In genomic region chr3:43289401-43289800, GRCh38 we compare ENCODE assay signal across 8 cellular contexts. TPM values are rescaled to one million over a fixed set of nuclear protein-coding genes. Genes with fewer than 3 reads are reported as not detected.
DNase-seq lines count a peak whose midpoint lies in the region; ATAC-seq and TF ChIP-seq lines count a peak whose summit lies in the region.

No MANE protein-coding gene starts in this region.

- H3K36me3 Mint-ChIP-seq in CD8-positive, alpha-beta memory T cell: peaks cover 6 to 61% (median 19%) of the 10 kb centered on the region in 3 donors
- H3K36me3 Mint-ChIP-seq in progenitor cell of endocrine pancreas (ENCODE audit: insufficient read depth): peaks cover 3% of the 10 kb centered on the region
- H3K36me3 Mint-ChIP-seq in GM23338 (ENCODE audit: low read depth): no peaks in the 10 kb centered on the region

- H3K79me2 ChIP-seq in GM23338 (replicated peaks; ENCODE audit: insufficient read depth): peaks cover 74% of the 10 kb centered on the region

- H2AFZ ChIP-seq in GM23338: no peak overlapping the region

- H3K27ac Mint-ChIP-seq in CD8-positive, alpha-beta memory T cell: peak overlapping the region; percentile 73 to 99 (median 98)
- H3K27ac Mint-ChIP-seq in progenitor cell of endocrine pancreas: peak overlapping the region; percentile 42
- no peak overlapping the region for H3K27ac Mint-ChIP-seq in GM23338

- TF ChIP-seq POLR2A in esophagus squamous epithelium (IDR thresholded peaks at IDR 0.05): no peak

- H3K9me2 ChIP-seq in GM23338 (ENCODE audit: insufficient read depth): no peaks in the 10 kb centered on the region

- no peak overlapping the region for H3K4me2 ChIP-seq in GM23338

- peak overlapping the region; percentile 92 to 100 (median 97) for H3K4me3 Mint-ChIP-seq in CD8-positive, alpha-beta memory T cell
- H3K4me3 Mint-ChIP-seq in progenitor cell of endocrine pancreas (ENCODE audit: low read depth) (peak overlapping the region; percentile 27), GM23338 (no peak overlapping the region)

- no peaks in the 10 kb centered on the region for H3K9me3 ChIP-seq in CD8-positive, alpha-beta memory T cell (ENCODE audit: low read length)
- H3K9me3 ChIP-seq in esophagus squamous epithelium: no peaks in the 10 kb centered on the region

- no peak for DNase-seq in CD8-positive, alpha-beta memory T cell
- no peak for DNase-seq in RWPE1 (ENCODE audit: low spot score)
- DNase-seq in esophagus squamous epithelium (lab: John Stamatoyannopoulos, UW): no peak
- no peak for DNase-seq in progenitor cell of endocrine pancreas (ENCODE audit: low spot score, unreplicated experiment)
- DNase-seq in HK-2 (ENCODE audit: unreplicated experiment): no peak
- DNase-seq in CD1c-positive myeloid dendritic cell (ENCODE audit: extremely low spot score): no peak
- no peak for DNase-seq in GM23338 (ENCODE audit: low spot score)

- no peaks in the 10 kb centered on the region for H3K9me3 Mint-ChIP-seq in CD8-positive, alpha-beta memory T cell
- H3K9me3 Mint-ChIP-seq in progenitor cell of endocrine pancreas (ENCODE audit: low read depth) (no peaks in the 10 kb centered on the region), GM23338 (no peaks in the 10 kb centered on the region)

- no peak for TF ChIP-seq CTCF in RWPE1 (conservative IDR thresholded peaks at IDR 0.05; ENCODE audit: low read depth)
- no peak for TF ChIP-seq CTCF in esophagus squamous epithelium (IDR thresholded peaks at IDR 0.05)
- no peak for TF ChIP-seq CTCF in progenitor cell of endocrine pancreas (IDR thresholded peaks at IDR 0.05; ENCODE audit: unreplicated experiment)
- no peak for TF ChIP-seq CTCF in GM23338 (conservative IDR thresholded peaks at IDR 0.05; ENCODE audit: low read depth in 2 of 2)

- no peak overlapping the region for H3K27ac ChIP-seq in CD8-positive, alpha-beta memory T cell (ENCODE audit: low read depth, low read length)
- peak overlapping the region; percentile 53 for H3K27ac ChIP-seq in RWPE1
- H3K27ac ChIP-seq in esophagus squamous epithelium: peak overlapping the region; percentile 33 to 99 (median 95)
- H3K27ac ChIP-seq in GM23338 (ENCODE audit: low read depth): no peak overlapping the region

- intact Hi-C loops in esophagus squamous epithelium (cut with DNase I): no loop called here

- peaks cover 63% of the 10 kb centered on the region for H3K4me1 ChIP-seq in CD8-positive, alpha-beta memory T cell (ENCODE audit: insufficient read depth, low read length)
- H3K4me1 ChIP-seq in esophagus squamous epithelium (peaks cover 12 to 83% (median 51%) of the 10 kb centered on the region in 3 donors), GM23338 (ENCODE audit: insufficient read depth) (peaks cover 17% of the 10 kb centered on the region)

- peaks cover 60 to 69% (median 67%) of the 10 kb centered on the region in 3 donors for H3K4me1 Mint-ChIP-seq in CD8-positive, alpha-beta memory T cell
- H3K4me1 Mint-ChIP-seq in progenitor cell of endocrine pancreas (ENCODE audit: low read depth) (peaks cover 36% of the 10 kb centered on the region), GM23338 (peaks cover 31% of the 10 kb centered on the region)

- no peaks in the 10 kb centered on the region for H3K27me3 ChIP-seq in CD8-positive, alpha-beta memory T cell (ENCODE audit: insufficient read depth, low read length, poor library complexity, severe bottlenecking)
- H3K27me3 ChIP-seq in esophagus squamous epithelium (no peaks in the 10 kb centered on the region), GM23338 (ENCODE audit: insufficient read depth) (peaks cover 13% of the 10 kb centered on the region)

- 58 to 62% methylated on average over 2 of the region's 2 CpGs for WGBS in esophagus squamous epithelium, 2 donors

- peaks cover 18% of the 10 kb centered on the region for H4K20me1 ChIP-seq in GM23338 (replicated peaks; ENCODE audit: insufficient read depth)

- peaks cover 5% of the 10 kb centered on the region; the same call in 1 of the 2 replicates for H3F3A ChIP-seq in GM23338 (replicated peaks; ENCODE audit: low read depth)

- H3K4me3 ChIP-seq in CD8-positive, alpha-beta memory T cell (ENCODE audit: low read length): peak overlapping the region; percentile 94
- H3K4me3 ChIP-seq in esophagus squamous epithelium (peak overlapping the region in 3 of 4 donors; percentile 61 to 91 (median 78)), GM23338 (no peak overlapping the region)

- CTCF ChIA-PET in CD8-positive, alpha-beta memory T cell (lab: Charles Lee): interaction anchor here (1.1 to 1.6 kb wide), 4 partner anchors 57 to 127 kb away, joined by 3 to 6 read pairs (median 4); no protein-coding TSS in a partner anchor
- CTCF ChIA-PET in RWPE1 (lab: Yijun Ruan, JAX): no interaction called here

- ATAC-seq in HG02981 (IDR thresholded peaks at IDR 0.05; ENCODE audit: unreplicated experiment) (no peak), GM23338 (no peak)

- no peaks in the 10 kb centered on the region for H3K36me3 ChIP-seq in CD8-positive, alpha-beta memory T cell (ENCODE audit: insufficient read depth, low read length)
- no peaks in the 10 kb centered on the region for H3K36me3 ChIP-seq in esophagus squamous epithelium
- no peaks in the 10 kb centered on the region for H3K36me3 ChIP-seq in GM23338 (ENCODE audit: insufficient read depth)

- POLR2A ChIA-PET in CD8-positive, alpha-beta memory T cell (lab: Charles Lee): interaction anchor here (0.6 to 1.3 kb wide), 2 partner anchors 48 to 126 kb away, joined by 3 to 4 read pairs; no protein-coding TSS in a partner anchor
- POLR2A ChIA-PET in RWPE1 (lab: Yijun Ruan, JAX; ENCODE audit: low non-redundant PET): no interaction called here

- peaks cover 0 to 1% of the 10 kb centered on the region in 2 donors for H3K27me3 Mint-ChIP-seq in CD8-positive, alpha-beta memory T cell
- H3K27me3 Mint-ChIP-seq in progenitor cell of endocrine pancreas (no peaks in the 10 kb centered on the region), GM23338 (ENCODE audit: insufficient read depth, low read depth, poor library complexity) (peaks cover 14% of the 10 kb centered on the region)

TF ChIP-seq in GM23338, 12 proteins besides CTCF, POLR2A, EP300 and RAD21 (continues in another document):
- TF ChIP-seq STAT1 (IDR thresholded peaks at IDR 0.05; ENCODE audit: unreplicated experiment): no peak
- TF ChIP-seq, protein P1, sequence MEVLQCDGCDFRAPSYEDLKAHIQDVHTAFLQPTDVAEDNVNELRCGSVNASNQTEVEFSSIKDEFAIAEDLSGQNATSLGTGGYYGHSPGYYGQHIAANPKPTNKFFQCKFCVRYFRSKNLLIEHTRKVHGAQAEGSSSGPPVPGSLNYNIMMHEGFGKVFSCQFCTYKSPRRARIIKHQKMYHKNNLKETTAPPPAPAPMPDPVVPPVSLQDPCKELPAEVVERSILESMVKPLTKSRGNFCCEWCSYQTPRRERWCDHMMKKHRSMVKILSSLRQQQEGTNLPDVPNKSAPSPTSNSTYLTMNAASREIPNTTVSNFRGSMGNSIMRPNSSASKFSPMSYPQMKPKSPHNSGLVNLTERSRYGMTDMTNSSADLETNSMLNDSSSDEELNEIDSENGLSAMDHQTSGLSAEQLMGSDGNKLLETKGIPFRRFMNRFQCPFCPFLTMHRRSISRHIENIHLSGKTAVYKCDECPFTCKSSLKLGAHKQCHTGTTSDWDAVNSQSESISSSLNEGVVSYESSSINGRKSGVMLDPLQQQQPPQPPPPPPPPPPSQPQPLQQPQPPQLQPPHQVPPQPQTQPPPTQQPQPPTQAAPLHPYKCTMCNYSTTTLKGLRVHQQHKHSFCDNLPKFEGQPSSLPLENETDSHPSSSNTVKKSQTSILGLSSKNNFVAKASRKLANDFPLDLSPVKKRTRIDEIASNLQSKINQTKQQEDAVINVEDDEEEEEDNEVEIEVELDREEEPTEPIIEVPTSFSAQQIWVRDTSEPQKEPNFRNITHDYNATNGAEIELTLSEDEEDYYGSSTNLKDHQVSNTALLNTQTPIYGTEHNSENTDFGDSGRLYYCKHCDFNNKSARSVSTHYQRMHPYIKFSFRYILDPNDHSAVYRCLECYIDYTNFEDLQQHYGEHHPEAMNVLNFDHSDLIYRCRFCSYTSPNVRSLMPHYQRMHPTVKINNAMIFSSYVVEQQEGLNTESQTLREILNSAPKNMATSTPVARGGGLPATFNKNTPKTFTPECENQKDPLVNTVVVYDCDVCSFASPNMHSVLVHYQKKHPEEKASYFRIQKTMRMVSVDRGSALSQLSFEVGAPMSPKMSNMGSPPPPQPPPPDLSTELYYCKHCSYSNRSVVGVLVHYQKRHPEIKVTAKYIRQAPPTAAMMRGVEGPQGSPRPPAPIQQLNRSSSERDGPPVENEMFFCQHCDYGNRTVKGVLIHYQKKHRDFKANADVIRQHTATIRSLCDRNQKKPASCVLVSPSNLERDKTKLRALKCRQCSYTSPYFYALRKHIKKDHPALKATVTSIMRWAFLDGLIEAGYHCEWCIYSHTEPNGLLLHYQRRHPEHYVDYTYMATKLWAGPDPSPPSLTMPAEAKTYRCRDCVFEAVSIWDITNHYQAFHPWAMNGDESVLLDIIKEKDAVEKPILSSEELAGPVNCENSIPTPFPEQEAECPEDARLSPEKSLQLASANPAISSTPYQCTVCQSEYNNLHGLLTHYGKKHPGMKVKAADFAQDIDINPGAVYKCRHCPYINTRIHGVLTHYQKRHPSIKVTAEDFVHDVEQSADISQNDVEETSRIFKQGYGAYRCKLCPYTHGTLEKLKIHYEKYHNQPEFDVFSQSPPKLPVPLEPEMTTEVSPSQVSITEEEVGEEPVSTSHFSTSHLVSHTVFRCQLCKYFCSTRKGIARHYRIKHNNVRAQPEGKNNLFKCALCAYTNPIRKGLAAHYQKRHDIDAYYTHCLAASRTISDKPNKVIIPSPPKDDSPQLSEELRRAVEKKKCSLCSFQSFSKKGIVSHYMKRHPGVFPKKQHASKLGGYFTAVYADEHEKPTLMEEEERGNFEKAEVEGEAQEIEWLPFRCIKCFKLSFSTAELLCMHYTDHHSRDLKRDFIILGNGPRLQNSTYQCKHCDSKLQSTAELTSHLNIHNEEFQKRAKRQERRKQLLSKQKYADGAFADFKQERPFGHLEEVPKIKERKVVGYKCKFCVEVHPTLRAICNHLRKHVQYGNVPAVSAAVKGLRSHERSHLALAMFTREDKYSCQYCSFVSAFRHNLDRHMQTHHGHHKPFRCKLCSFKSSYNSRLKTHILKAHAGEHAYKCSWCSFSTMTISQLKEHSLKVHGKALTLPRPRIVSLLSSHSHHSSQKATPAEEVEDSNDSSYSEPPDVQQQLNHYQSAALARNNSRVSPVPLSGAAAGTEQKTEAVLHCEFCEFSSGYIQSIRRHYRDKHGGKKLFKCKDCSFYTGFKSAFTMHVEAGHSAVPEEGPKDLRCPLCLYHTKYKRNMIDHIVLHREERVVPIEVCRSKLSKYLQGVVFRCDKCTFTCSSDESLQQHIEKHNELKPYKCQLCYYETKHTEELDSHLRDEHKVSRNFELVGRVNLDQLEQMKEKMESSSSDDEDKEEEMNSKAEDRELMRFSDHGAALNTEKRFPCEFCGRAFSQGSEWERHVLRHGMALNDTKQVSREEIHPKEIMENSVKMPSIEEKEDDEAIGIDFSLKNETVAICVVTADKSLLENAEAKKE (CRISPR knock-in tag; IDR thresholded peaks at IDR 0.05): no peak
- TF ChIP-seq ZNF114 (CRISPR knock-in tag; IDR thresholded peaks at IDR 0.05): no peak

RNA-seq across cellular contexts. Expression of gene SNRK, which starts 3.1 kb away (rescaled TPM):
- total RNA-seq in CD8-positive, alpha-beta memory T cell: 10 to 100 TPM; 34.2 to 35.9 TPM
- polyA plus RNA-seq in CD8-positive, alpha-beta memory T cell: 55.1 TPM
- 10 to 100 TPM; 27.0 to 42.0 (median 29.5) TPM for total RNA-seq in esophagus squamous epithelium
- 22.9 and 23.6 TPM in 2 replicates for total RNA-seq in progenitor cell of endocrine pancreas
- total RNA-seq in GM23338 (2014; rRNA removed; shearing (Covaris generic)): 16.9 and 18.8 TPM in 2 replicates
- polyA plus RNA-seq in GM23338 (2016; fragmentation: Nextera tagmentation; extraction: Ambion mirVana): 5.5 and 6.8 TPM in 2 replicates

Comparison
In these comparisons a context has a peak if more than half of its experiments do, and no peak if none do; other contexts are left out.
1. H3K27ac ChIP-seq: peak in RWPE1 (single experiment) and esophagus squamous epithelium (4 of 4); none in CD8-positive, alpha-beta memory T cell (single experiment) and GM23338 (single experiment).